In the genomic region with DNA sequence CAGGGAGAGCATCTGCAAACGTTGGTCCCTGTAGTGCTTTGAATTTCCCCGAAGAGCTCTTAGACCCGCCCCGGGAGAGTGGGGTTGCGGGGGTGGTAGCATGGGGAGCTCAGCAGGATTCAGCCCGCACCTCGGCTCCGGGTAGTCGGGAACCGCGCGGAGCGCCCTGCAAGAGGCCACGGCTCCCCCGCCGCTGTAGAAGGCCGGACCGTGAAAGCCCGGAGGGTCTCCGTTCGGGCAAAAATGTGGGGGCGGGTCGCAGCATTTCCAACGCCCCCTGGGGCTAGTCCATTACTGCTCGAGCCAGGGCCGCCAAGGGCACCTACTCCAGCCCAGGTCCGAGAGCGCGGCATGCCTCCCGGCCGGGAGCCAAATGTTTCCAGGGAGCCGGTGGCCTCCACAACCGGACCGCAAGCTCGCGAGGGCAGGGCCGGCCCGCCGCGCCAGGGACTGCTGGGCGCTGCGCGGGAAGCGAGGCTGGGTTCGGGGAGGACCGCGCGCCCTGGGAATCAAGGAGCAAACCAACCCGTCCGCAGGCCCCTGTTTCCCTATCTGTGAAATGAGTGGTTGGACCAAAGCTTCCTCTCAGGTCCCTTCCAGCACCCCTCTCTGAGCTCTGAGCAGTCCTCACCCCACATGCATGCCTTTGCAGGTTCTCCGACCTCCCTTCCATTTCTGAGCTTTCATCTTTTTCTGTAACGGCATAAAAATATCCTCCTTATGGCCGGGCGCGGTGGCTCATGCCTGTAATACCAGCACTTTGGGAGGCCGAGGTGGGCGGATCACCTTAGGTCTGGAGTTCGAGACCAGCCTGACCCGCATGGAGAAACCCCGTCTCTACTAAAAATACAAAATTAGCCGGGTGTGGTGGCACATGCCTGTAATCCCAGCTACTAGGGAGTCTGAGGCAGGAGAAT, we compare ENCODE assay signal across 1 cellular context.
A peak's percentile ranks its signal among the peaks of the same experiment; 100 is the strongest.
TF ChIP-seq lines count a peak whose summit lies in the region.

No MANE protein-coding gene starts in this region.

TF ChIP-seq in K562, 482 proteins besides CTCF, POLR2A, EP300 and RAD21 (continued from another document and continues in another):
- TF ChIP-seq EGR1 (conservative IDR thresholded peaks at IDR 0.05) (peak; percentile 92), ZNF644 (tag; IDR thresholded peaks at IDR 0.05; ENCODE audit: low read depth) (no peak), HIVEP1 (CRISPR knock-in tag; IDR thresholded peaks at IDR 0.05) (no peak), SFPQ (IDR thresholded peaks at IDR 0.05; ENCODE audit: low read depth, low read length) (no peak), ZNF561 (CRISPR knock-in tag; conservative IDR thresholded peaks at IDR 0.05) (no peak), RERE (CRISPR knock-in tag; IDR thresholded peaks at IDR 0.05; ENCODE audit: borderline replicate concordance) (0 out of 2 replicates have a peak, but pooled peaks have one; percentile 76), CCNT2 (IDR thresholded peaks at IDR 0.05; ENCODE audit: borderline replicate concordance, extremely low read depth, insufficient read length, low read depth, low read length) (peak; percentile 42), ZNF511 (CRISPR knock-in tag; IDR thresholded peaks at IDR 0.05) (no peak; the same call in 1 of the 2 replicates), ZNF311 (CRISPR knock-in tag; IDR thresholded peaks at IDR 0.05) (no peak), SMARCC2 (IDR thresholded peaks at IDR 0.05; ENCODE audit: low read depth) (0 out of 2 replicates have a peak, but pooled peaks have one; percentile 25), TOE1 (IDR thresholded peaks at IDR 0.05; ENCODE audit: borderline replicate concordance) (no peak), TOE1 (CRISPR knock-in tag; IDR thresholded peaks at IDR 0.05; ENCODE audit: borderline replicate concordance, low read depth) (no peak), HDAC2 (IDR thresholded peaks at IDR 0.05) (no peak), CHD2 (IDR thresholded peaks at IDR 0.05; ENCODE audit: low read depth, low read length) (no peak), ZNF449 (CRISPR knock-in tag; IDR thresholded peaks at IDR 0.05) (no peak), E2F3 (CRISPR knock-in tag; IDR thresholded peaks at IDR 0.05) (peak; percentile 72; the same call in 1 of the 2 replicates), DLX4 (CRISPR knock-in tag; IDR thresholded peaks at IDR 0.05) (no peak), ATF1 (CRISPR knock-in tag; IDR thresholded peaks at IDR 0.05) (no peak), ATF1 (tag; IDR thresholded peaks at IDR 0.05) (no peak), ZBTB5 (IDR thresholded peaks at IDR 0.05) (no peak), ARNT (IDR thresholded peaks at IDR 0.05) (no peak), POLR2G (IDR thresholded peaks at IDR 0.05; ENCODE audit: low read depth, low read length) (peak; percentile 77), NFE2 (IDR thresholded peaks at IDR 0.05; ENCODE audit: low read depth) (no peak), CHCHD3 (CRISPR knock-in tag; IDR thresholded peaks at IDR 0.05) (no peak), ZNF780A (CRISPR knock-in tag; IDR thresholded peaks at IDR 0.05) (no peak), TCFL5 (CRISPR knock-in tag; conservative IDR thresholded peaks at IDR 0.05) (no peak), ZNF217 (CRISPR knock-in tag; IDR thresholded peaks at IDR 0.05) (no peak), ZNF766 (CRISPR knock-in tag; conservative IDR thresholded peaks at IDR 0.05) (no peak), SMAD1 (IDR thresholded peaks at IDR 0.05; ENCODE audit: low read depth, low read length, partially characterized antibody) (no peak), FOXJ2 (tag; IDR thresholded peaks at IDR 0.05) (no peak)
- TF ChIP-seq, protein P1, sequence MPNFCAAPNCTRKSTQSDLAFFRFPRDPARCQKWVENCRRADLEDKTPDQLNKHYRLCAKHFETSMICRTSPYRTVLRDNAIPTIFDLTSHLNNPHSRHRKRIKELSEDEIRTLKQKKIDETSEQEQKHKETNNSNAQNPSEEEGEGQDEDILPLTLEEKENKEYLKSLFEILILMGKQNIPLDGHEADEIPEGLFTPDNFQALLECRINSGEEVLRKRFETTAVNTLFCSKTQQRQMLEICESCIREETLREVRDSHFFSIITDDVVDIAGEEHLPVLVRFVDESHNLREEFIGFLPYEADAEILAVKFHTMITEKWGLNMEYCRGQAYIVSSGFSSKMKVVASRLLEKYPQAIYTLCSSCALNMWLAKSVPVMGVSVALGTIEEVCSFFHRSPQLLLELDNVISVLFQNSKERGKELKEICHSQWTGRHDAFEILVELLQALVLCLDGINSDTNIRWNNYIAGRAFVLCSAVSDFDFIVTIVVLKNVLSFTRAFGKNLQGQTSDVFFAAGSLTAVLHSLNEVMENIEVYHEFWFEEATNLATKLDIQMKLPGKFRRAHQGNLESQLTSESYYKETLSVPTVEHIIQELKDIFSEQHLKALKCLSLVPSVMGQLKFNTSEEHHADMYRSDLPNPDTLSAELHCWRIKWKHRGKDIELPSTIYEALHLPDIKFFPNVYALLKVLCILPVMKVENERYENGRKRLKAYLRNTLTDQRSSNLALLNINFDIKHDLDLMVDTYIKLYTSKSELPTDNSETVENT (CRISPR knock-in tag; IDR thresholded peaks at IDR 0.05) = 0 out of 2 replicates have a peak, but pooled peaks have one; percentile 4
- TF ChIP-seq, protein P2, sequence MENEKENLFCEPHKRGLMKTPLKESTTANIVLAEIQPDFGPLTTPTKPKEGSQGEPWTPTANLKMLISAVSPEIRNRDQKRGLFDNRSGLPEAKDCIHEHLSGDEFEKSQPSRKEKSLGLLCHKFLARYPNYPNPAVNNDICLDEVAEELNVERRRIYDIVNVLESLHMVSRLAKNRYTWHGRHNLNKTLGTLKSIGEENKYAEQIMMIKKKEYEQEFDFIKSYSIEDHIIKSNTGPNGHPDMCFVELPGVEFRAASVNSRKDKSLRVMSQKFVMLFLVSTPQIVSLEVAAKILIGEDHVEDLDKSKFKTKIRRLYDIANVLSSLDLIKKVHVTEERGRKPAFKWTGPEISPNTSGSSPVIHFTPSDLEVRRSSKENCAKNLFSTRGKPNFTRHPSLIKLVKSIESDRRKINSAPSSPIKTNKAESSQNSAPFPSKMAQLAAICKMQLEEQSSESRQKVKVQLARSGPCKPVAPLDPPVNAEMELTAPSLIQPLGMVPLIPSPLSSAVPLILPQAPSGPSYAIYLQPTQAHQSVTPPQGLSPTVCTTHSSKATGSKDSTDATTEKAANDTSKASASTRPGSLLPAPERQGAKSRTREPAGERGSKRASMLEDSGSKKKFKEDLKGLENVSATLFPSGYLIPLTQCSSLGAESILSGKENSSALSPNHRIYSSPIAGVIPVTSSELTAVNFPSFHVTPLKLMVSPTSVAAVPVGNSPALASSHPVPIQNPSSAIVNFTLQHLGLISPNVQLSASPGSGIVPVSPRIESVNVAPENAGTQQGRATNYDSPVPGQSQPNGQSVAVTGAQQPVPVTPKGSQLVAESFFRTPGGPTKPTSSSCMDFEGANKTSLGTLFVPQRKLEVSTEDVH (IDR thresholded peaks at IDR 0.05; ENCODE audit: low read depth, partially characterized antibody) = no peak
- TF ChIP-seq, protein P3, sequence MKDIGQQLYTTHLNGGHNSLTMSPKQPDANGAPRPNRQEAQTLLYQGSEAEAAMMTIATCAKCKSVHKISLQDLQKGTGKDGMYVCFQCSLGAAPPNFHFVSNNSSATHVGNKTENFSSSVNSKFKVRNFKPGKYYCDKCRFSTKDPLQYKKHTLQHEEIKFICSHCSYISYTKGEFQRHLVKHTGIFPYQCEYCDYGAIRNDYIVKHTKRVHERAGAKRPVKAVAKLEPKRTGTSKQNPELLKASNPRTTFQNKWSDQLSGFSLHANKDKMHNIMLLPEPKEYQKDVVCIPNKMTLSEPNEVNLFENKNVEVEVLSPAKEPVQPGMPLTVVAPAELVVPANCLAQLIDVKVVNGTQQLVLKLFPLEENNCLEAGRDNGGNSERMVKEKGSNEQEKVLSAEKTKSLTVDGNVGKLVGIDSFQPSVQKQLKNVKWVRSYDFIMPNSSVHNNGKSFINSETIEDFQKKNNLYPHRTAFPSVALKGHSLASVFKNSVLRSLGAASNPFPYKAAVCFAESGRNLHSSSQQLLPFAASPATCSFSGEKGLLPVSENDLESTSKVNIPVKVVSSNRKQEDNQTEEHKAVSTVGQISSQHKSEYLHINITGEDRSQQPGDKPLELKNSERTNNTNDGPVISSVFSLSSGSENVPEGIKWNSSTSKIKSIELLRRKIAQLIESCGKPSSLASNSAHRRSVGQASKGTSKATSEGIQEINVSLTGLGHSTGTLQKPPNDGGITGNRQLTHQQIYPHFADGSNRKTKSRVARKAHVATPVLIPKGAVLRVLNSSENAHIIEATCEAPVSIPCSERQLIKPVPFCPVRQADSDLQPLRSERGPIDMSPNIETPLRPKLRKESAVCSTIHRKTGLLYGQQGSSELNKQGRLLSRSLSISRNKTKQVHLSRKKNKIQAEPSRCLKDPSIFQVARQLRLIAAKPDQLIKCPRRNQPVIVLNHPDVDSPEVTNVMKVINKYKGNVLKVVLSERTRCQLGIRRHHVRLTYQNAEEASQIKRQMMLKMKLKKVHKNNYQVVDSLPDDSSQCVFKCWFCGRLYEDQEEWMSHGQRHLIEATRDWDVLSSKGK (CRISPR knock-in tag; IDR thresholded peaks at IDR 0.05) = no peak
